ENCODE assay signal across 12 cellular contexts in the genomic region with DNA sequence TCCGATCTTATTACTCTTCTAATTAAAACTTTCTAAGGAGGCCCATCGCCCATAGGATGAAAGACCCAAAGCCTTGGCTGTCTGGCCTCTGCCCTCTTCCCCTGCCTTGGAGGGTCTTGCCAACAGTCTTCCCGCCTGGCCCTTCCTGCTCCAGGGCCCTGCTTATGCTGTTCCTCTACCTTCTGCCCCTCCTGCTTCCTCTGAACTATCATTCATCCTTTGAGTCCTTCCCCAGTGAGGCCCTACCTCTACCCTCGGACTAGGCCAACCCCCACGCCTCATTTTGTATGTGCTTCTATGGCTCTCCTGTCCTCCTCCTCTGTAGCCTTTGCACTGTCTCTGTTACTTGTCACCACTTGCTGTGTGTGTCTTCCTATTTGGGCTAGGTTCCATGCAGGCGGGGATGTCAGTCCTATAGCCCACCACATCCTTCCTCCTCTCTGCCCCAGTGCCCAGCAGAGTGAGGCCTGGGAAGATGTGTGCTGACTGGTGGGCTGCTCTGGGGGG. TPM values are rescaled to one million over a fixed set of nuclear protein-coding genes. Genes with fewer than 3 reads are reported as not detected.
A peak's percentile ranks its signal among the peaks of the same experiment; 100 is the strongest.
DNase-seq lines count a peak whose midpoint lies in the region; ATAC-seq and TF ChIP-seq lines count a peak whose summit lies in the region.
"Had no signal": no experiment of that assay in that cellular context is flagged by ENCODE, and none has a peak within 500 bp of the region (broad histone marks: within the 10 kb centered on the region; RNA-seq: fewer than 3 reads in every experiment).

No MANE protein-coding gene starts in this region.

- H3K4me1 ChIP-seq in hepatocyte (ENCODE audit: insufficient read depth), result peaks cover 21% of the 10 kb centered on the region
- H3K4me1 ChIP-seq in tibial artery, result peaks cover 0 to 44% (median 29%) of the 10 kb centered on the region in 4 donors

- CTCF ChIA-PET in activated CD4-positive, alpha-beta memory T cell treated with anti-CD3 and anti-CD28 coated beads for 36 hours (lab: Charles Lee), result interaction anchor here (2.9 kb wide), 1 partner anchor 76 kb away, joined by 19 read pairs; no protein-coding TSS in a partner anchor

- H3K27ac ChIP-seq in hepatocyte, result no peak overlapping the region
- peak overlapping the region; percentile 89 to 99 for H3K27ac ChIP-seq in tibial artery
- H3K27ac ChIP-seq: SK-N-MC had no signal

- TF ChIP-seq CTCF in hepatocyte (IDR thresholded peaks at IDR 0.05; ENCODE audit: poor library complexity), result no peak
- TF ChIP-seq CTCF in tibial artery (IDR thresholded peaks at IDR 0.05), result no peak

- H3K9me3 Mint-ChIP-seq in activated T-cell treated with anti-CD3 and anti-CD28 coated beads, Interleukin-2, amount 50 U/mL, for 4 hours, result no peaks in the 10 kb centered on the region
- no peaks in the 10 kb centered on the region for H3K9me3 Mint-ChIP-seq in activated CD4-positive, alpha-beta memory T cell treated with anti-CD3 and anti-CD28 coated beads for 36 hours

- no peak overlapping the region for H2AFZ ChIP-seq in hepatocyte

- WGBS in hepatocyte (ENCODE audit: low lambda C conversion rate, missing lambda C conversion rate), result 93% methylated on average over 6 of the region's 6 CpGs

- H3K9me2 ChIP-seq in hepatocyte (replicated peaks; ENCODE audit: insufficient read depth), result no peaks in the 10 kb centered on the region

- H3K4me2 ChIP-seq in hepatocyte, result peak overlapping the region; percentile 87

- no peaks in the 10 kb centered on the region for H3K27me3 Mint-ChIP-seq in activated T-cell treated with anti-CD3 and anti-CD28 coated beads, Interleukin-2, amount 50 U/mL, for 4 hours (ENCODE audit: low read depth)
- H3K27me3 Mint-ChIP-seq in activated CD4-positive, alpha-beta memory T cell treated with anti-CD3 and anti-CD28 coated beads for 36 hours, result no peaks in the 10 kb centered on the region

- no peaks in the 10 kb centered on the region for H3K36me3 ChIP-seq in hepatocyte (replicated peaks; ENCODE audit: insufficient read depth, low read depth)
- H3K36me3 ChIP-seq in tibial artery, result peaks cover 17 to 50% (median 40%) of the 10 kb centered on the region in 3 donors

- no peak overlapping the region for H3K4me3 ChIP-seq in hepatocyte
- no peak overlapping the region for H3K4me3 ChIP-seq in tibial artery

- peaks cover 7% of the 10 kb centered on the region for H3K36me3 Mint-ChIP-seq in activated T-cell treated with anti-CD3 and anti-CD28 coated beads, Interleukin-2, amount 50 U/mL, for 4 hours (ENCODE audit: insufficient read depth)
- peaks cover 9% of the 10 kb centered on the region for H3K36me3 Mint-ChIP-seq in activated CD4-positive, alpha-beta memory T cell treated with anti-CD3 and anti-CD28 coated beads for 36 hours

- peaks cover 25% of the 10 kb centered on the region for H3K79me2 ChIP-seq in hepatocyte

- peaks cover 11% of the 10 kb centered on the region for H4K20me1 ChIP-seq in hepatocyte (ENCODE audit: insufficient read depth, poor library complexity, severe bottlenecking)

- intact Hi-C loops in activated CD4-positive, alpha-beta memory T cell treated with anti-CD3 and anti-CD28 coated beads for 36 hours (cut with micrococcal nuclease), result loop anchor here (10.0 kb wide), 1 partner anchor 269 kb away; no protein-coding TSS in a partner anchor
- intact Hi-C loops in tibial artery (cut with DNase I; ENCODE audit: low total_unique reads), result no loop called here

- POLR2A ChIA-PET in activated CD4-positive, alpha-beta memory T cell treated with anti-CD3 and anti-CD28 coated beads for 36 hours (lab: Charles Lee), result no interaction called here

- no peaks in the 10 kb centered on the region for H3K9me3 ChIP-seq in hepatocyte (ENCODE audit: low read depth)
- H3K9me3 ChIP-seq in tibial artery, result no peaks in the 10 kb centered on the region
- H3K9me3 ChIP-seq: tibial nerve had no signal

- peaks cover 16% of the 10 kb centered on the region for H3K4me1 Mint-ChIP-seq in activated T-cell treated with anti-CD3 and anti-CD28 coated beads, Interleukin-2, amount 50 U/mL, for 4 hours (ENCODE audit: low read depth)
- H3K4me1 Mint-ChIP-seq in activated CD4-positive, alpha-beta memory T cell treated with anti-CD3 and anti-CD28 coated beads for 36 hours (ENCODE audit: low read depth), result peaks cover 16% of the 10 kb centered on the region

- H3K27me3 ChIP-seq in hepatocyte, result no peaks in the 10 kb centered on the region
- H3K27me3 ChIP-seq in tibial artery, result no peaks in the 10 kb centered on the region
- H3K27me3 ChIP-seq: tibial nerve had no signal

- H3K27ac Mint-ChIP-seq in activated CD4-positive, alpha-beta memory T cell treated with anti-CD3 and anti-CD28 coated beads for 36 hours, result peak overlapping the region; percentile 3

- H3K4me3 Mint-ChIP-seq in activated T-cell treated with anti-CD3 and anti-CD28 coated beads, Interleukin-2, amount 50 U/mL, for 4 hours, result peak overlapping the region; percentile 63
- peak overlapping the region; percentile 5 for H3K4me3 Mint-ChIP-seq in activated CD4-positive, alpha-beta memory T cell treated with anti-CD3 and anti-CD28 coated beads for 36 hours

- no peak for ATAC-seq in activated T-cell treated with anti-CD3 and anti-CD28 coated beads, Interleukin-2, amount 50 U/mL, for 4 hours

- DNase-seq in activated T-cell treated with anti-CD3 and anti-CD28 coated beads, Interleukin-2, amount 50 U/mL, for 4 hours, result no peak
- DNase-seq in activated T-cell treated with anti-CD3 and anti-CD28 coated beads for 4 hours (no peak), hepatocyte (ENCODE audit: low spot score) (no peak), tibial artery (peak in 1 of 2 donors; percentile 61), putamen (ENCODE audit: low spot score) (no peak), SK-N-DZ (ENCODE audit: low spot score) (no peak), amygdala (lab: John Stamatoyannopoulos, UW) (no peak)
- DNase-seq in activated CD4-positive, alpha-beta memory T cell treated with anti-CD3 and anti-CD28 coated beads for 36 hours, result no peak
- DNase-seq: cortex of kidney had no signal

RNA-seq across cellular contexts. Expression of a gene that starts 5.4 kb away (rescaled TPM):
- 10 to 100 TPM; 28.1 to 31.9 (median 30.2) TPM for total RNA-seq in activated T-cell treated with anti-CD3 and anti-CD28 coated beads, Interleukin-2, amount 50 U/mL, for 4 hours
- 10 to 100 TPM; 23.2 to 25.4 TPM for total RNA-seq in activated CD4-positive, alpha-beta memory T cell treated with anti-CD3 and anti-CD28 coated beads for 36 hours
- total RNA-seq in hepatocyte, result 22.3 and 25.2 TPM in 2 replicates
- polyA plus RNA-seq in hepatocyte, result 34.9 and 48.4 TPM in 2 replicates
- 74.4 and 75.3 TPM in 2 replicates for polyA plus RNA-seq in SK-N-DZ (2014; cell fraction: cytosol; rRNA removed)
- 180 and 205 TPM in 2 replicates for polyA plus RNA-seq in SK-N-DZ (2014; cell fraction: nucleus; rRNA removed)

RNA-seq across cellular contexts. Expression of a gene that starts 17.4 kb away (rescaled TPM):
- total RNA-seq in activated T-cell treated with anti-CD3 and anti-CD28 coated beads, Interleukin-2, amount 50 U/mL, for 4 hours, result 100 to 1,000 TPM; 185 to 214 (median 189) TPM
- 100 to 1,000 TPM; 378 to 395 TPM for total RNA-seq in activated CD4-positive, alpha-beta memory T cell treated with anti-CD3 and anti-CD28 coated beads for 36 hours
- 284 and 313 TPM in 2 replicates for total RNA-seq in hepatocyte
- 336 and 347 TPM in 2 replicates for polyA plus RNA-seq in hepatocyte
- polyA plus RNA-seq in SK-N-DZ (2014; cell fraction: cytosol; rRNA removed), result 505 and 561 TPM in 2 replicates
- 622 and 644 TPM in 2 replicates for polyA plus RNA-seq in SK-N-DZ (2014; cell fraction: nucleus; rRNA removed)

RNA-seq across cellular contexts. Expression of a gene that starts 24.8 kb away (rescaled TPM):
- total RNA-seq in activated T-cell treated with anti-CD3 and anti-CD28 coated beads, Interleukin-2, amount 50 U/mL, for 4 hours, result under 1 TPM in 2 of 3 donors, not detected in 1; 0.13 to 0.14 TPM
- not detected for total RNA-seq in activated CD4-positive, alpha-beta memory T cell treated with anti-CD3 and anti-CD28 coated beads for 36 hours
- 12.8 and 13.3 TPM in 2 replicates for total RNA-seq in hepatocyte
- 4.7 and 10.9 TPM in 2 replicates for polyA plus RNA-seq in hepatocyte
- polyA plus RNA-seq in SK-N-DZ (2014; cell fraction: cytosol; rRNA removed), result not detected in 2 replicates
- not detected in 2 replicates for polyA plus RNA-seq in SK-N-DZ (2014; cell fraction: nucleus; rRNA removed)
- polyA plus RNA-seq: neural cell had no signal

RNA-seq across cellular contexts. Expression of a gene that starts 48.8 kb away (rescaled TPM):
- total RNA-seq in activated T-cell treated with anti-CD3 and anti-CD28 coated beads, Interleukin-2, amount 50 U/mL, for 4 hours, result 1 to 10 TPM; 1.1 to 1.3 (median 1.3) TPM
- 1 to 10 TPM; 1.9 to 2.4 TPM for total RNA-seq in activated CD4-positive, alpha-beta memory T cell treated with anti-CD3 and anti-CD28 coated beads for 36 hours
- 1.5 and 4.3 TPM in 2 replicates for total RNA-seq in hepatocyte
- polyA plus RNA-seq in hepatocyte, result 5.6 and 8.2 TPM in 2 replicates
- 14.5 and 24.3 TPM in 2 replicates for polyA plus RNA-seq in SK-N-DZ (2014; cell fraction: cytosol; rRNA removed)
- polyA plus RNA-seq in SK-N-DZ (2014; cell fraction: nucleus; rRNA removed), result 80.0 and 137 TPM in 2 replicates

RNA-seq across cellular contexts. Expression of a gene that starts 52.8 kb away (rescaled TPM):
- 10 to 100 TPM; 64.2 to 68.4 (median 66.3) TPM for total RNA-seq in activated T-cell treated with anti-CD3 and anti-CD28 coated beads, Interleukin-2, amount 50 U/mL, for 4 hours
- total RNA-seq in activated CD4-positive, alpha-beta memory T cell treated with anti-CD3 and anti-CD28 coated beads for 36 hours, result 10 to 100 TPM; 62.0 to 68.1 TPM
- 18.6 and 26.1 TPM in 2 replicates for total RNA-seq in hepatocyte
- polyA plus RNA-seq in hepatocyte, result 48.7 and 53.8 TPM in 2 replicates
- polyA plus RNA-seq in SK-N-DZ (2014; cell fraction: cytosol; rRNA removed), result 33.7 and 34.1 TPM in 2 replicates
- 287 and 348 TPM in 2 replicates for polyA plus RNA-seq in SK-N-DZ (2014; cell fraction: nucleus; rRNA removed)

Comparison
In these comparisons a context has a peak if more than half of its experiments do, and no peak if none do; other contexts are left out.
1. RNA of a gene that starts 24.8 kb away (total RNA-seq): 12.8 to 13.3 TPM in hepatocyte; 0.13 to 0.14 TPM in activated T-cell treated with anti-CD3 and anti-CD28 coated beads, Interleukin-2, amount 50 U/mL, for 4 hours and not detected in activated CD4-positive, alpha-beta memory T cell treated with anti-CD3 and anti-CD28 coated beads for 36 hours; every median in the first group is over 10 times any median in the second.